In genomic region chr10:55803055-55803454, GRCh38 we compare ENCODE assay signal across 8 cellular contexts.
"Had no signal": no experiment of that assay in that cellular context is flagged by ENCODE, and none has a peak within 500 bp of the region (broad histone marks: within the 10 kb centered on the region; RNA-seq: fewer than 3 reads in every experiment).

No MANE protein-coding gene starts in this region.

- ATAC-seq: HepG2, K562 had no signal

- H3K4me3 ChIP-seq: K562 had no signal

- H3K36me3 Mint-ChIP-seq: IgD-negative memory B cell had no signal

- H3K27me3 Mint-ChIP-seq: IgD-negative memory B cell had no signal

- H3K4me3 Mint-ChIP-seq: IgD-negative memory B cell had no signal

- DNase-seq: IMR-90, KBM-7, KG1 had no signal

- H3K4me1 Mint-ChIP-seq: IgD-negative memory B cell had no signal

- H3K27ac Mint-ChIP-seq: IgD-negative memory B cell had no signal

- FAIRE-seq: HepG2, HTR-8/SVneo, K562 had no signal

- H3K27ac ChIP-seq: HL-60 had no signal
